14 cellular contexts compared by ENCODE assay signal in the genomic region with DNA sequence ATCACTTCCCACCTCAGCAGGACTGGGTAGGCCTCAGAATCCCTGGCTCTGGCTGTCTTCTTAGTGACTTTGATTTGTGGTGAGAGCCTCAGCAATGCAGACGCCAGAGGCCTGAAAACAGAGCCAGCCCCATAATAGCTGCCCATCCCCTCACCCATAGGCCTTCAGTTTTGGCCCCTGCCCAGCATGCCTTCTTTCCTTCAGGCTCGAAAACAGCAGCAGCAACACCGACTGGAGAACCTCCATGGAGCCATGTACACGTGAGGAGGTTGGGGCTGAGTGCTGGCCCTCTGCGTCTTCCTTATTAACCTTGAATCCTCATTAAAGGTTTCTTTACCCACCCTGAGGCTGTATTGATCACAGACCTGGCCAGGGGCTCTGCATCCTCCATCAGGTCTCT. TPM values are rescaled to one million over a fixed set of nuclear protein-coding genes. Genes with fewer than 3 reads are reported as not detected.
A peak's percentile ranks its signal among the peaks of the same experiment; 100 is the strongest.
DNase-seq lines count a peak whose midpoint lies in the region; ATAC-seq, FAIRE-seq and TF ChIP-seq lines count a peak whose summit lies in the region.
"Had no signal": no experiment of that assay in that cellular context is flagged by ENCODE, and none has a peak within 500 bp of the region (broad histone marks: within the 10 kb centered on the region; RNA-seq: fewer than 3 reads in every experiment).

No MANE protein-coding gene starts in this region.

- peak overlapping the region; percentile 100 for H3K4me3 Mint-ChIP-seq in T-helper 1 cell treated with Interleukin-12 subunit alpha and Interleukin-12 subunit beta and Interleukin-4 antibody, amounts not matched to agents 30 μg/mL and 1 μg/mL, for 36 hours
- peak overlapping the region; percentile 100 for H3K4me3 Mint-ChIP-seq in central memory CD8-positive, alpha-beta T cell

- no peak overlapping the region for H2BK5ac ChIP-seq in IMR-90 (ENCODE audit: low read depth, low read length, poor library complexity, severe bottlenecking)

- peaks cover 29% of the 10 kb centered on the region for H3K4me1 Mint-ChIP-seq in T-helper 1 cell treated with Interleukin-12 subunit alpha and Interleukin-12 subunit beta and Interleukin-4 antibody, amounts not matched to agents 30 μg/mL and 1 μg/mL, for 36 hours (ENCODE audit: low read depth)
- H3K4me1 Mint-ChIP-seq in central memory CD8-positive, alpha-beta T cell, result peaks cover 45% of the 10 kb centered on the region

- no peak overlapping the region for H3K18ac ChIP-seq in IMR-90 (ENCODE audit: low read depth, low read length)

- no peak for TF ChIP-seq POLR2A in IMR-90 (IDR thresholded peaks at IDR 0.05; ENCODE audit: low read depth, low read length)
- no peak for TF ChIP-seq POLR2A in GM12892 (IDR thresholded peaks at IDR 0.05; ENCODE audit: low read depth, low read length)

- dilution Hi-C loops in IMR-90 (cut with HindIII; ENCODE audit: low sequenced_read_pairs, unreplicated experiment), result no loop called here

- no CpG with 5 or more reads among the region's 5 CpGs for WGBS in IMR-90 (ENCODE audit: extremely low coverage in 2 of 2, insufficient read length in 1 of 2), 2 experiments

- no peak overlapping the region for H2AK9ac ChIP-seq in IMR-90 (replicated peaks; ENCODE audit: low read depth, low read length, poor library complexity)

- H3K14ac ChIP-seq in IMR-90 (replicated peaks; ENCODE audit: low read depth, low read length), result no peak overlapping the region

- H3K4ac ChIP-seq in IMR-90 (ENCODE audit: low read depth, low read length), result no peak overlapping the region

- intact Hi-C loops in IMR-90 (cut with micrococcal nuclease), result no loop called here

- no peak for ATAC-seq in IMR-90 (ENCODE audit: low read depth)
- ATAC-seq in central memory CD8-positive, alpha-beta T cell (replicated peaks; ENCODE audit: extremely low read depth, poor library complexity, severe bottlenecking), result no peak
- ATAC-seq: lower lobe of right lung had no signal

- H3K4me3 ChIP-seq in IMR-90 (ENCODE audit: insufficient read depth, low read depth, low read length) (no peak overlapping the region), neuron (ENCODE audit: low read length) (peak overlapping the region; percentile 81)

- H2BK20ac ChIP-seq in IMR-90 (ENCODE audit: low read depth, low read length), result no peak overlapping the region

- no peak overlapping the region for H2AK5ac ChIP-seq in IMR-90 (ENCODE audit: low read depth, low read length)

- peak overlapping the region; percentile 31 for H3K27ac Mint-ChIP-seq in T-helper 1 cell treated with Interleukin-12 subunit alpha and Interleukin-12 subunit beta and Interleukin-4 antibody, amounts not matched to agents 30 μg/mL and 1 μg/mL, for 36 hours
- H3K27ac Mint-ChIP-seq in central memory CD8-positive, alpha-beta T cell (ENCODE audit: low read depth), result no peak overlapping the region

- H2AFZ ChIP-seq in IMR-90 (replicated peaks; ENCODE audit: low read length, poor library complexity) (no peak overlapping the region), neuron (ENCODE audit: low read depth, low read length) (no peak overlapping the region)

- H3K4me1 ChIP-seq in IMR-90 (ENCODE audit: control insufficient read depth, insufficient read depth, low read length) (peaks cover 13% of the 10 kb centered on the region), neuron (ENCODE audit: insufficient read depth, low read length) (peaks cover 22% of the 10 kb centered on the region)

- no peak overlapping the region for H2BK120ac ChIP-seq in IMR-90 (ENCODE audit: low read depth, low read length)

- FAIRE-seq in GM12892 (lab: Jason Lieb, UNC), result no peak

- TF ChIP-seq RAD21 in IMR-90 (IDR thresholded peaks at IDR 0.05; ENCODE audit: low read length), result no peak

- CTCF ChIA-PET in IMR-90 (lab: Yijun Ruan, JAX), result no interaction called here

- H2BK15ac ChIP-seq in IMR-90 (ENCODE audit: low read depth, low read length), result no peak overlapping the region

- H3K23ac ChIP-seq in IMR-90 (ENCODE audit: low read depth, low read length), result no peak overlapping the region

- no peak overlapping the region for H3K27ac ChIP-seq in IMR-90 (ENCODE audit: insufficient read depth, low read length)
- H3K27ac ChIP-seq: epithelial cell of prostate, SK-N-MC had no signal

- in situ Hi-C loops in IMR-90 (cut with MboI; ENCODE audit: low sequenced_read_pairs), result no loop called here

- no peak for TF ChIP-seq CTCF in IMR-90 (conservative IDR thresholded peaks at IDR 0.05; ENCODE audit: low read depth, low read length)

- H4K8ac ChIP-seq in IMR-90 (ENCODE audit: low read depth in 2 of 2, low read length in 2 of 2), result no peak overlapping the region

- no peaks in the 10 kb centered on the region for H3K9me3 Mint-ChIP-seq in T-helper 1 cell treated with Interleukin-12 subunit alpha and Interleukin-12 subunit beta and Interleukin-4 antibody, amounts not matched to agents 30 μg/mL and 1 μg/mL, for 36 hours
- H3K9me3 Mint-ChIP-seq in central memory CD8-positive, alpha-beta T cell, result no peaks in the 10 kb centered on the region

- peaks cover 26 to 68% of the 10 kb centered on the region in 2 experiments for H3K79me1 ChIP-seq in IMR-90 (ENCODE audit: low read depth in 1 of 2, low read length in 2 of 2)

- POLR2A ChIA-PET in IMR-90 (lab: Charles Lee; ENCODE audit: unreplicated experiment), result interaction anchor here (0.6 to 1.9 kb wide), 2 partner anchors 10 to 36 kb away, joined by 3 to 9 read pairs; no protein-coding TSS in a partner anchor

- DNase-seq in T-helper 1 cell (no peak), IMR-90 (no peak), GM12892 (ENCODE audit: insufficient read length) (no peak), HUDEP-2 (lab: John Stamatoyannopoulos, UW; ENCODE audit: unreplicated experiment in 76 of 76) (no peak), AG08396 (ENCODE audit: low spot score) (no peak)
- no peak for DNase-seq in central memory CD8-positive, alpha-beta T cell (ENCODE audit: low spot score in 2 of 2)
- DNase-seq: activated CD4-positive, alpha-beta T cell treated with anti-CD3 and anti-CD28 coated beads for 48 hours; lower lobe of right lung; NCI-H2029 treated with DMSO at 0.1 percent for 48 hours; NK-92 treated with Interleukin-12 subunit alpha and Interleukin-12 subunit beta, amount 100 ng/mL, for 24 hours had no signal

- no peak overlapping the region for H3K4me2 ChIP-seq in IMR-90 (ENCODE audit: low read depth, low read length)

- no peak overlapping the region for H4K91ac ChIP-seq in IMR-90 (ENCODE audit: insufficient read depth, low read depth, low read length)

- peaks cover 16% of the 10 kb centered on the region for H4K20me1 ChIP-seq in IMR-90 (ENCODE audit: insufficient read depth, low read length)

- H3K9ac ChIP-seq in IMR-90 (ENCODE audit: low read depth, low read length), result no peak overlapping the region

- BruUV-seq in IMR-90 (replicated peaks; lab: Mats Ljungman, UMichigan), result TSS peak; percentile 56

- peaks cover 16% of the 10 kb centered on the region for H3K9me1 ChIP-seq in IMR-90 (ENCODE audit: insufficient read depth, low read length)

- no peak overlapping the region for H3K56ac ChIP-seq in IMR-90 (ENCODE audit: extremely low read depth, insufficient read depth, low read length)

- no peaks in the 10 kb centered on the region for H3K27me3 Mint-ChIP-seq in T-helper 1 cell treated with Interleukin-12 subunit alpha and Interleukin-12 subunit beta and Interleukin-4 antibody, amounts not matched to agents 30 μg/mL and 1 μg/mL, for 36 hours (ENCODE audit: low read depth)
- H3K27me3 Mint-ChIP-seq in central memory CD8-positive, alpha-beta T cell, result no peaks in the 10 kb centered on the region

- H3K36me3 Mint-ChIP-seq in T-helper 1 cell treated with Interleukin-12 subunit alpha and Interleukin-12 subunit beta and Interleukin-4 antibody, amounts not matched to agents 30 μg/mL and 1 μg/mL, for 36 hours (ENCODE audit: low read depth), result peaks cover 15% of the 10 kb centered on the region
- H3K36me3 Mint-ChIP-seq in central memory CD8-positive, alpha-beta T cell (ENCODE audit: insufficient read depth), result peaks cover 18% of the 10 kb centered on the region

- no peak overlapping the region for H4K5ac ChIP-seq in IMR-90 (ENCODE audit: low read depth, low read length)

- peaks cover 26% of the 10 kb centered on the region for H3K36me3 ChIP-seq in IMR-90 (ENCODE audit: control insufficient read depth, insufficient read depth, low read length)
- H3K36me3 ChIP-seq in neuron (ENCODE audit: insufficient read depth, low read length), result peaks cover 13% of the 10 kb centered on the region

- H3K9me3 ChIP-seq in IMR-90 (ENCODE audit: control insufficient read depth, insufficient read depth, low read length), result no peaks in the 10 kb centered on the region
- H3K9me3 ChIP-seq in neuron (ENCODE audit: low read length), result no peaks in the 10 kb centered on the region
- H3K9me3 ChIP-seq: lower lobe of right lung had no signal

- no peaks in the 10 kb centered on the region for H3K27me3 ChIP-seq in IMR-90 (ENCODE audit: control insufficient read depth, insufficient read depth, low read length)
- no peaks in the 10 kb centered on the region for H3K27me3 ChIP-seq in neuron (ENCODE audit: insufficient read depth, low read length)

TF ChIP-seq in IMR-90, 13 proteins besides CTCF, POLR2A, EP300 and RAD21 (continues in another document):
- TF ChIP-seq RCOR1 (IDR thresholded peaks at IDR 0.05; ENCODE audit: insufficient replicate concordance, low read length), result no peak

RNA-seq across cellular contexts. Expression of gene RNF181, which starts 1.7 kb away (rescaled TPM):
- 326 and 498 TPM in 2 replicates for total RNA-seq in IMR-90 (2012; rRNA removed)
- polyA plus RNA-seq in IMR-90 (2012; rRNA removed), result 438 and 481 TPM in 2 replicates
- 538 and 709 TPM in 2 replicates for polyA plus RNA-seq in IMR-90 (2012; cell fraction: cytosol; rRNA removed)
- polyA plus RNA-seq in IMR-90 (2012; cell fraction: nucleus; rRNA removed; ENCODE audit: low replicate concordance), result 203 and 232 TPM in 2 replicates
- polyA plus RNA-seq in GM12892 (2012; ENCODE audit: missing spikeins), result 252 TPM

RNA-seq across cellular contexts. Expression of gene TMEM150A, which starts 5.3 kb away (rescaled TPM):
- total RNA-seq in IMR-90 (2012; rRNA removed), result 4.7 and 4.8 TPM in 2 replicates
- polyA plus RNA-seq in IMR-90 (2012; rRNA removed), result 16.3 and 19.1 TPM in 2 replicates
- 15.8 and 27.0 TPM in 2 replicates for polyA plus RNA-seq in IMR-90 (2012; cell fraction: cytosol; rRNA removed)
- 30.8 and 68.9 TPM in 2 replicates for polyA plus RNA-seq in IMR-90 (2012; cell fraction: nucleus; rRNA removed; ENCODE audit: low replicate concordance)
- polyA plus RNA-seq in GM12892 (2012; ENCODE audit: missing spikeins), result 4.4 TPM

RNA-seq across cellular contexts. Expression of gene VAMP5, which starts 13.0 kb away (rescaled TPM):
- 13.8 and 27.8 TPM in 2 replicates for total RNA-seq in IMR-90 (2012; rRNA removed)
- polyA plus RNA-seq in IMR-90 (2012; rRNA removed), result 103 and 121 TPM in 2 replicates
- 209 and 319 TPM in 2 replicates for polyA plus RNA-seq in IMR-90 (2012; cell fraction: cytosol; rRNA removed)
- 51.1 and 83.2 TPM in 2 replicates for polyA plus RNA-seq in IMR-90 (2012; cell fraction: nucleus; rRNA removed; ENCODE audit: low replicate concordance)
- 56.4 TPM for polyA plus RNA-seq in GM12892 (2012; ENCODE audit: missing spikeins)

RNA-seq across cellular contexts. Expression of gene C2orf68, which starts 14.6 kb away (rescaled TPM):
- 5.8 and 6.8 TPM in 2 replicates for total RNA-seq in IMR-90 (2012; rRNA removed)
- polyA plus RNA-seq in IMR-90 (2012; rRNA removed), result 6.7 and 10.1 TPM in 2 replicates
- 2.2 and 3.1 TPM in 2 replicates for polyA plus RNA-seq in IMR-90 (2012; cell fraction: cytosol; rRNA removed)
- 7.7 and 18.6 TPM in 2 replicates for polyA plus RNA-seq in IMR-90 (2012; cell fraction: nucleus; rRNA removed; ENCODE audit: low replicate concordance)
- 18.2 TPM for polyA plus RNA-seq in GM12892 (2012; ENCODE audit: missing spikeins)

RNA-seq across cellular contexts. Expression of gene USP39, which starts 18.7 kb away (rescaled TPM):
- total RNA-seq in IMR-90 (2012; rRNA removed), result 48.0 and 71.7 TPM in 2 replicates
- polyA plus RNA-seq in IMR-90 (2012; rRNA removed), result 39.4 and 40.5 TPM in 2 replicates
- polyA plus RNA-seq in IMR-90 (2012; cell fraction: cytosol; rRNA removed), result 33.7 and 130 TPM in 2 replicates
- 40.8 and 58.0 TPM in 2 replicates for polyA plus RNA-seq in IMR-90 (2012; cell fraction: nucleus; rRNA removed; ENCODE audit: low replicate concordance)
- polyA plus RNA-seq in GM12892 (2012; ENCODE audit: missing spikeins), result 39.9 TPM
